Comparison of ENCODE assay signal across 14 cellular contexts in the genomic region with DNA sequence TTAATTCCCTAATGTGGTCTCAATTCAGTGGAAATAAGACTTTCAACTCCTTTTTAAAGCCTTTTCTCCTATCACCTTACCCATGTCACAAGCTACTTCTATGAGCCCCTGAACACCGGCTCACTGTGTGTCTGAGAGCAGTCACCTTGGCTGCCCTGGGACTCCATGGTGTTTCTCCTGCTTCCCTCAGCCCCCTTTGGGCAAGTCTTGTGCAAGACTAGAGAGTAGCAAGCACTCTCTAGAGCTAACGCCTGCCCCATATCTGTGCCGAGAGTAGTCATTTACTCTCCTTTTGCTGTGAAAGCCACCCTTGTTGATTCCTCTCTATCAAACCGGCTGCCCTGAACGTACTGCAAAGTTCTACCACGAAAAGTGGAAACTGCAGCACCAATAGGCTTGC.
A peak's percentile ranks its signal among the peaks of the same experiment; 100 is the strongest.
DNase-seq lines count a peak whose midpoint lies in the region; ATAC-seq and TF ChIP-seq lines count a peak whose summit lies in the region.
"Had no signal": no experiment of that assay in that cellular context is flagged by ENCODE, and none has a peak within 500 bp of the region (broad histone marks: within the 10 kb centered on the region; RNA-seq: fewer than 3 reads in every experiment).

No MANE protein-coding gene starts in this region.

- TF ChIP-seq POLR2A in adrenal gland (IDR thresholded peaks at IDR 0.05) = no peak

- no peaks in the 10 kb centered on the region for H3K4me1 ChIP-seq in GM23338 (ENCODE audit: insufficient read depth)
- H3K4me1 ChIP-seq in adrenal gland (replicated peaks in 1 of 2) = peaks cover 23 to 39% of the 10 kb centered on the region in 2 donors
- H3K4me1 ChIP-seq in right atrium auricular region = peaks cover 0 to 47% of the 10 kb centered on the region in 2 donors

- H3K9me2 ChIP-seq in GM23338 (ENCODE audit: insufficient read depth) = peaks cover 11% of the 10 kb centered on the region; the same call in 1 of the 2 replicates

- H3K36me3 ChIP-seq in GM23338 (ENCODE audit: insufficient read depth) = no peaks in the 10 kb centered on the region
- H3K36me3 ChIP-seq in adrenal gland (replicated peaks in 1 of 2) = no peaks in the 10 kb centered on the region
- H3K36me3 ChIP-seq in right atrium auricular region = no peaks in the 10 kb centered on the region

- intact Hi-C loops in adrenal gland (cut with DNase I) (no loop called here), sciatic nerve (cut with DNase I) (no loop called here)

- no peaks in the 10 kb centered on the region for H3K27me3 ChIP-seq in GM23338 (ENCODE audit: insufficient read depth)
- H3K27me3 ChIP-seq in adrenal gland = no peaks in the 10 kb centered on the region
- H3K27me3 ChIP-seq in right atrium auricular region = no peaks in the 10 kb centered on the region

- H3K4me2 ChIP-seq in GM23338 = no peak overlapping the region

- H3K79me2 ChIP-seq in GM23338 (replicated peaks; ENCODE audit: insufficient read depth) = no peaks in the 10 kb centered on the region

- no peak for ATAC-seq in GM23338
- peak; percentile 23 for ATAC-seq in sciatic nerve
- ATAC-seq: CD8-positive, alpha-beta T cell; T-helper 17 cell had no signal

- H2AFZ ChIP-seq in GM23338 = peak overlapping the region; percentile 28; the same call in 1 of the 2 replicates

- no peaks in the 10 kb centered on the region for H3F3A ChIP-seq in GM23338 (replicated peaks; ENCODE audit: low read depth)

- H4K20me1 ChIP-seq in GM23338 (replicated peaks; ENCODE audit: insufficient read depth) = no peaks in the 10 kb centered on the region

- H3K27ac ChIP-seq in GM23338 (ENCODE audit: low read depth) (no peak overlapping the region), adrenal gland (peak overlapping the region in 3 of 5 donors; percentile 26 to 82 (median 43)), right atrium auricular region (peak overlapping the region; percentile 42 to 71)

- H3K36me3 Mint-ChIP-seq in GM23338 (ENCODE audit: low read depth) = no peaks in the 10 kb centered on the region
- H3K36me3 Mint-ChIP-seq: CD8-positive, alpha-beta T cell had no signal

- WGBS in adrenal gland, 4 donors = 77 to 87% (median 85%) methylated on average over 6 of the region's 6 CpGs

- no peak overlapping the region for H3K27ac Mint-ChIP-seq in GM23338
- H3K27ac Mint-ChIP-seq: CD8-positive, alpha-beta T cell; T-helper 17 cell had no signal

- no peaks in the 10 kb centered on the region for H3K27me3 Mint-ChIP-seq in GM23338 (ENCODE audit: insufficient read depth, low read depth, poor library complexity)

- TF ChIP-seq CTCF in GM23338 (conservative IDR thresholded peaks at IDR 0.05; ENCODE audit: low read depth in 2 of 2) (no peak), adrenal gland (IDR thresholded peaks at IDR 0.05) (no peak), right atrium auricular region (IDR thresholded peaks at IDR 0.05) (no peak)

- peaks cover 2% of the 10 kb centered on the region; the same call in 1 of the 3 replicates for H3K4me1 Mint-ChIP-seq in GM23338

- no peaks in the 10 kb centered on the region for H3K9me3 ChIP-seq in adrenal gland (replicated peaks in 1 of 3)
- no peaks in the 10 kb centered on the region for H3K9me3 ChIP-seq in right atrium auricular region

- H3K4me3 Mint-ChIP-seq in GM23338 = no peak overlapping the region
- H3K4me3 Mint-ChIP-seq: CD8-positive, alpha-beta T cell; T-helper 17 cell had no signal

- DNase-seq in GM23338 (ENCODE audit: low spot score) (no peak), adrenal gland (no peak), right atrium auricular region (ENCODE audit: low spot score) (no peak), sciatic nerve (ENCODE audit: low spot score) (no peak), NCI-H345 treated with DMSO at 0.1 percent for 48 hours (lab: John Stamatoyannopoulos, UW; ENCODE audit: unreplicated experiment) (no peak), NCI-H2171 (lab: John Stamatoyannopoulos, UW) (no peak), T1000 (lab: John Stamatoyannopoulos, UW) (no peak)
- no peak for DNase-seq in stimulated activated naive CD4-positive, alpha-beta T cell (lab: John Stamatoyannopoulos, UW)
- DNase-seq: activated CD4-positive, CD25-positive, alpha-beta regulatory T cell; CD8-positive, alpha-beta T cell; glutamatergic neuron; NCI-H1092; nucleus accumbens; T-helper 17 cell had no signal

- no peaks in the 10 kb centered on the region for H3K9me3 Mint-ChIP-seq in GM23338
- H3K9me3 Mint-ChIP-seq: CD8-positive, alpha-beta T cell had no signal

- H3K4me3 ChIP-seq in GM23338 (no peak overlapping the region), adrenal gland (no peak overlapping the region), right atrium auricular region (no peak overlapping the region)

TF ChIP-seq in GM23338, 12 proteins besides CTCF, POLR2A, EP300 and RAD21:
- TF ChIP-seq JUNB (IDR thresholded peaks at IDR 0.05; ENCODE audit: unreplicated experiment) (no peak), EZH2 (IDR thresholded peaks at IDR 0.05; ENCODE audit: low read depth, unreplicated experiment) (no peak)
